Comparison of ENCODE assay signal across 15 cellular contexts in genomic region chr2:118584380-118584779, GRCh38.
DNase-seq lines count a peak whose midpoint lies in the region; ATAC-seq and TF ChIP-seq lines count a peak whose summit lies in the region.
"Had no signal": no experiment of that assay in that cellular context is flagged by ENCODE, and none has a peak within 500 bp of the region (broad histone marks: within the 10 kb centered on the region; RNA-seq: fewer than 3 reads in every experiment).

No MANE protein-coding gene starts in this region.

- TF ChIP-seq CTCF in esophagus squamous epithelium (IDR thresholded peaks at IDR 0.05), result no peak

- no peak overlapping the region for H2BK120ac ChIP-seq in neuronal stem cell (ENCODE audit: low read depth, low read length)

- no peak overlapping the region for H2BK5ac ChIP-seq in neuronal stem cell (ENCODE audit: low read length)

- H3K36me3 ChIP-seq in neuronal stem cell (replicated peaks in 1 of 2; ENCODE audit: control insufficient read depth in 2 of 2, insufficient read depth in 2 of 2, low read length in 2 of 2), result no peaks in the 10 kb centered on the region
- H3K36me3 ChIP-seq in esophagus squamous epithelium, result no peaks in the 10 kb centered on the region
- H3K36me3 ChIP-seq: BLaER1 treated with 17β-estradiol and CSF1 and Interleukin-3, amounts not matched to agents 10 nM and 100 nM had no signal

- no peak overlapping the region for H3K4ac ChIP-seq in neuronal stem cell (ENCODE audit: low read length)

- no peak overlapping the region for H2BK12ac ChIP-seq in neuronal stem cell (ENCODE audit: low read length)

- no peak overlapping the region for H3K9ac ChIP-seq in neuronal stem cell (ENCODE audit: low read depth, low read length, poor library complexity)
- H3K9ac ChIP-seq: BLaER1 treated with 17β-estradiol and CSF1 and Interleukin-3, amounts not matched to agents 10 nM and 100 nM had no signal

- H3K4me1 ChIP-seq in neuronal stem cell (ENCODE audit: control insufficient read depth in 2 of 2, insufficient read depth in 1 of 2, low read depth in 1 of 2, low read length in 2 of 2) (peaks cover 0 to 7% of the 10 kb centered on the region in 2 donors), esophagus squamous epithelium (no peaks in the 10 kb centered on the region)

- H3K4me2 ChIP-seq in neuronal stem cell (ENCODE audit: insufficient read depth, low read length, poor library complexity, severe bottlenecking), result no peak overlapping the region
- H3K4me2 ChIP-seq: BLaER1 treated with 17β-estradiol and CSF1 and Interleukin-3, amounts not matched to agents 10 nM and 100 nM had no signal

- no peak overlapping the region for H4K8ac ChIP-seq in neuronal stem cell (ENCODE audit: low read depth, low read length)

- H2AFZ ChIP-seq in neuronal stem cell (ENCODE audit: low read length), result no peak overlapping the region

- WGBS in neuronal stem cell (ENCODE audit: extremely low coverage in 2 of 2, insufficient read length in 2 of 2, insufficient replicate concordance in 1 of 2), 2 donors, result no CpG with 5 or more reads among the region's 1 CpG
- 29 to 39% methylated on average over 1 of the region's 1 CpG for WGBS in esophagus squamous epithelium, 2 donors

- no peak overlapping the region for H4K91ac ChIP-seq in neuronal stem cell (ENCODE audit: low read depth, low read length, poor library complexity)

- DNase-seq in NCI-H1105 treated with DMSO at 0.1 percent for 48 hours (lab: John Stamatoyannopoulos, UW) (peak; percentile 15), NCI-H1105 (lab: John Stamatoyannopoulos, UW) (no peak), NCI-H748 (lab: John Stamatoyannopoulos, UW; ENCODE audit: unreplicated experiment) (peak; percentile 11), NCI-H748 treated with DMSO at 0.1 percent for 48 hours (lab: John Stamatoyannopoulos, UW) (no peak), islet precursor cell (peak; percentile 60), neuronal stem cell (ENCODE audit: low spot score) (peak; percentile 17), esophagus squamous epithelium (lab: John Stamatoyannopoulos, UW) (no peak)
- DNase-seq: 8988T; CD4-positive, CD25-positive, alpha-beta regulatory T cell; DMS79; GOT3; H9 had no signal

- no peaks in the 10 kb centered on the region for H3K79me1 ChIP-seq in neuronal stem cell (ENCODE audit: low read depth, low read length)

- H3K14ac ChIP-seq in neuronal stem cell (ENCODE audit: low read length), result no peak overlapping the region

- H3K27ac ChIP-seq in neuronal stem cell (replicated peaks; ENCODE audit: low read length) (no peak overlapping the region), esophagus squamous epithelium (no peak overlapping the region)
- H3K27ac ChIP-seq: BLaER1 treated with 17β-estradiol and CSF1 and Interleukin-3, amounts not matched to agents 10 nM and 100 nM had no signal

- H3K23ac ChIP-seq in neuronal stem cell (ENCODE audit: low read depth, low read length, poor library complexity), result no peak overlapping the region

- H3K4me3 ChIP-seq in neuronal stem cell (ENCODE audit: low read length in 2 of 2) (no peak overlapping the region), esophagus squamous epithelium (no peak overlapping the region)
- H3K4me3 ChIP-seq: BLaER1 treated with 17β-estradiol and CSF1 and Interleukin-3, amounts not matched to agents 10 nM and 100 nM; GM12878 had no signal

- no peak for ATAC-seq in HG02840 (IDR thresholded peaks at IDR 0.05; ENCODE audit: low FRiP score, unreplicated experiment)
- ATAC-seq: GM12878 had no signal

- H3K9me3 ChIP-seq in neuronal stem cell (replicated peaks in 1 of 2; ENCODE audit: control insufficient read depth in 2 of 2, insufficient read depth in 1 of 2, low read depth in 1 of 2, low read length in 2 of 2) (no peaks in the 10 kb centered on the region), esophagus squamous epithelium (no peaks in the 10 kb centered on the region)

- intact Hi-C loops in esophagus squamous epithelium (cut with DNase I), result no loop called here

- no peak overlapping the region for H3K18ac ChIP-seq in neuronal stem cell (ENCODE audit: low read length)

- no peak for TF ChIP-seq POLR2A in esophagus squamous epithelium (IDR thresholded peaks at IDR 0.05)

- H3K27me3 ChIP-seq in neuronal stem cell (ENCODE audit: control insufficient read depth in 3 of 3, insufficient read depth in 3 of 3, low read depth in 1 of 3, low read length in 3 of 3) (peaks cover 0 to 2% (median 0%) of the 10 kb centered on the region in 3 experiments), esophagus squamous epithelium (no peaks in the 10 kb centered on the region)
- H3K27me3 ChIP-seq: BLaER1 treated with 17β-estradiol and CSF1 and Interleukin-3, amounts not matched to agents 10 nM and 100 nM had no signal

- no peak overlapping the region for H2BK15ac ChIP-seq in neuronal stem cell (ENCODE audit: low read length)

- H2AK5ac ChIP-seq in neuronal stem cell (ENCODE audit: low read depth, low read length), result no peak overlapping the region

Comparison
In these comparisons a context has a peak if more than half of its experiments do, and no peak if none do; other contexts are left out.
1. DNase-seq: peak in NCI-H1105 treated with DMSO at 0.1 percent for 48 hours (single experiment), NCI-H748 (single experiment), islet precursor cell (single experiment) and neuronal stem cell (single experiment); none in NCI-H1105 (single experiment), NCI-H748 treated with DMSO at 0.1 percent for 48 hours (single experiment) and esophagus squamous epithelium (single experiment).